In genomic region chr19:14031719-14032480, GRCh38 we compare ENCODE assay signal across 8 cellular contexts. TPM values are rescaled to one million over a fixed set of nuclear protein-coding genes. Genes with fewer than 3 reads are reported as not detected.
DNase-seq lines count a peak whose midpoint lies in the region; ATAC-seq and TF ChIP-seq lines count a peak whose summit lies in the region.

Gene IL27RA, plus strand, starts transcription at chr19:14031762. Its CDS starts 111 bp downstream, at chr19:14031873.

- peaks cover 9 to 13% of the 10 kb centered on the region in 2 donors for H3K4me1 ChIP-seq in mucosa of rectum (ENCODE audit: control insufficient read depth in 2 of 2, insufficient read depth in 2 of 2, low read length in 2 of 2)

- peak; percentile 83 for TF ChIP-seq CTCF in GM12865 (IDR thresholded peaks at IDR 0.05; ENCODE audit: insufficient read depth, low read depth, low read length, missing control alignments)

- ATAC-seq in HG02973 (IDR thresholded peaks at IDR 0.05; ENCODE audit: unreplicated experiment) = peak; percentile 54
- no peak for ATAC-seq in GM18517 (IDR thresholded peaks at IDR 0.05; ENCODE audit: unreplicated experiment)

- H3K9ac ChIP-seq in mucosa of rectum (ENCODE audit: low read depth in 1 of 2, low read length in 2 of 2) = peak within 1 kb of the TSS; percentile 68 to 74

- no peaks in the 10 kb centered on the region for H3K36me3 ChIP-seq in mucosa of rectum (ENCODE audit: control insufficient read depth in 2 of 2, insufficient read depth in 2 of 2, low read length in 2 of 2)

- H3K27ac ChIP-seq in mucosa of rectum (ENCODE audit: low read depth in 2 of 2, low read length in 2 of 2) = peak within 1 kb of the TSS; percentile 42 to 72

- H3K4me3 ChIP-seq in GM12865 (ENCODE audit: low read depth, low read length) (peak within 1 kb of the TSS; percentile 76), mucosa of rectum (ENCODE audit: low read length in 2 of 2) (peak within 1 kb of the TSS; percentile 70 to 73)

- in situ Hi-C loops in endometrial microvascular endothelial cells (cut with HindIII; ENCODE audit: inconsistent ontology term, low pct_unique_long_range_greater_than_20kb, low sequenced_read_pairs) = no loop called here

- DNase-seq in GM12865 (ENCODE audit: low read depth) = peak; percentile 93
- peak; percentile 29 for DNase-seq in NCI-H82 treated with DMSO at 0.1 percent for 48 hours (lab: John Stamatoyannopoulos, UW; ENCODE audit: unreplicated experiment)
- peak; percentile 53 to 69 for DNase-seq in activated CD8-positive, alpha-beta memory T cell treated with anti-CD3 and anti-CD28 coated beads for 4 hours (ENCODE audit: low read depth in 2 of 2)
- peak; percentile 54 to 57 for DNase-seq in stimulated activated CD8-positive, alpha-beta memory T cell treated with anti-CD3 and anti-CD28 coated beads, Interleukin-7, amount 100 ng/mL, for 1 hour (ENCODE audit: low read depth in 2 of 2)

- H3K9me3 ChIP-seq in mucosa of rectum (ENCODE audit: control insufficient read depth in 2 of 2, low read length in 2 of 2) = no peaks in the 10 kb centered on the region

- peaks cover 0 to 2% of the 10 kb centered on the region in 2 donors for H3K27me3 ChIP-seq in mucosa of rectum (ENCODE audit: control insufficient read depth in 2 of 2, insufficient read depth in 2 of 2, low read length in 2 of 2)

RNA-seq across cellular contexts. Expression of gene IL27RA, which starts in this region (rescaled TPM):
- 17.5 TPM for total RNA-seq in endometrial microvascular endothelial cells (ENCODE audit: inconsistent ontology term)

Comparison
In these comparisons a context has a peak if more than half of its experiments do, and no peak if none do; other contexts are left out.
1. DNase-seq: peak in every context shown above with its lines; median percentile 93 in GM12865; 61 in activated CD8-positive, alpha-beta memory T cell treated with anti-CD3 and anti-CD28 coated beads for 4 hours; 56 in stimulated activated CD8-positive, alpha-beta memory T cell treated with anti-CD3 and anti-CD28 coated beads, Interleukin-7, amount 100 ng/mL, for 1 hour; 29 in NCI-H82 treated with DMSO at 0.1 percent for 48 hours.